37 cellular contexts compared by ENCODE assay signal in genomic region chr2:16025876-16026640, GRCh38.
"Had no signal": no experiment of that assay in that cellular context is flagged by ENCODE, and none has a peak within 500 bp of the region (broad histone marks: within the 10 kb centered on the region; RNA-seq: fewer than 3 reads in every experiment).

No MANE protein-coding gene starts in this region.

- H3K36me3 Mint-ChIP-seq: activated CD4-positive, alpha-beta memory T cell treated with anti-CD3 and anti-CD28 coated beads for 36 hours; activated naive CD4-positive, alpha-beta T cell treated with anti-CD3 and anti-CD28 coated beads, Interleukin-2, amount 10 ng/mL, durations not matched to agents 7 days and 5 days; activated naive CD4-positive, alpha-beta T cell treated with anti-CD3 and anti-CD28 coated beads, Interleukin-2, amount 50 U/mL, for 24 hours; activated naive CD8-positive, alpha-beta T cell; activated naive CD8-positive, alpha-beta T cell treated with anti-CD3 and anti-CD28 coated beads, Interleukin-2, amount 10 ng/mL, durations not matched to agents 7 days and 5 days; WTC11 had no signal

- DNase-seq: activated CD4-positive, alpha-beta memory T cell treated with anti-CD3 and anti-CD28 coated beads for 36 hours; activated CD4-positive, alpha-beta T cell treated with anti-CD3 and anti-CD28 coated beads for 1 hour; activated CD4-positive, alpha-beta T cell treated with anti-CD3 and anti-CD28 coated beads for 36 hours; activated CD4-positive, alpha-beta T cell treated with anti-CD3 and anti-CD28 coated beads, Interleukin-2, amount 10 ng/mL, durations not matched to agents 24 days and 14 days; activated CD4-positive, alpha-beta T cell treated with anti-CD3 and anti-CD28 coated beads, Interleukin-2, amount 50 U/mL, for 1 hour; activated CD4-positive, alpha-beta T cell treated with anti-CD3 and anti-CD28 coated beads, Interleukin-2, amount 50 U/mL, for 4 hours; activated CD4-positive, CD25-positive, alpha-beta regulatory T cell; activated CD8-positive, alpha-beta memory T cell treated with anti-CD3 and anti-CD28 coated beads, Interleukin-2, amount 50 U/mL, for 4 hours; activated CD8-positive, alpha-beta T cell treated with anti-CD3 and anti-CD28 coated beads for 36 hours; activated effector memory CD4-positive, alpha-beta T cell treated with anti-CD3 and anti-CD28 coated beads, Interleukin-2, amount 50 U/mL, for 16 hours; activated naive CD4-positive, alpha-beta T cell treated with anti-CD3 and anti-CD28 coated beads, Interleukin-2, amount 10 ng/mL, durations not matched to agents 7 days and 5 days; activated naive CD4-positive, alpha-beta T cell treated with Interleukin-2 at 50 U/mL for 16 hours; activated naive CD8-positive, alpha-beta T cell treated with anti-CD3 and anti-CD28 coated beads, Interleukin-2, amount 10 ng/mL, durations not matched to agents 7 days and 5 days; activated naive CD8-positive, alpha-beta T cell treated with anti-CD3 and anti-CD28 coated beads, Interleukin-2, amount 50 U/mL, for 24 hours; activated T-cell treated with anti-CD3 and anti-CD28 coated beads for 4 hours; activated T-cell treated with anti-CD3 and anti-CD28 coated beads, Interleukin-2, amount 50 U/mL, for 1 hour; activated T-cell treated with anti-CD3 and anti-CD28 coated beads, Interleukin-2, amount 50 U/mL, for 4 hours; activated T-cell treated with anti-CD3 and anti-CD28 coated beads, Interleukin-2, amount 50 U/mL, for 72 hours; aorta; body of pancreas; brain microvascular endothelial cell; central memory CD4-positive, alpha-beta T cell; T-helper 1 cell; T-helper 2 cell; T-helper 9 cell had no signal

- H3K27me3 Mint-ChIP-seq: activated CD4-positive, alpha-beta memory T cell treated with anti-CD3 and anti-CD28 coated beads for 36 hours; activated naive CD4-positive, alpha-beta T cell treated with anti-CD3 and anti-CD28 coated beads, Interleukin-2, amount 50 U/mL, for 24 hours had no signal

- H3K27ac ChIP-seq: body of pancreas, brain microvascular endothelial cell, breast epithelium, VCaP had no signal

- H3K4me3 ChIP-seq: body of pancreas, breast epithelium had no signal

- H3K27me3 ChIP-seq: body of pancreas, brain microvascular endothelial cell, breast epithelium had no signal

- H3K4me1 ChIP-seq: body of pancreas, breast epithelium had no signal

- H3K27ac Mint-ChIP-seq: activated CD4-positive, alpha-beta memory T cell treated with anti-CD3 and anti-CD28 coated beads for 36 hours; activated CD4-positive, alpha-beta T cell treated with anti-CD3 and anti-CD28 coated beads for 36 hours; activated CD4-positive, alpha-beta T cell treated with anti-CD3 and anti-CD28 coated beads, Interleukin-2, amount 10 ng/mL, durations not matched to agents 24 days and 14 days; activated CD8-positive, alpha-beta T cell treated with anti-CD3 and anti-CD28 coated beads for 36 hours; activated naive CD4-positive, alpha-beta T cell treated with anti-CD3 and anti-CD28 coated beads, Interleukin-2, amount 10 ng/mL, durations not matched to agents 7 days and 5 days; activated naive CD4-positive, alpha-beta T cell treated with anti-CD3 and anti-CD28 coated beads, Interleukin-2, amount 50 U/mL, for 24 hours; activated naive CD8-positive, alpha-beta T cell; activated naive CD8-positive, alpha-beta T cell treated with anti-CD3 and anti-CD28 coated beads, Interleukin-2, amount 10 ng/mL, durations not matched to agents 7 days and 5 days; activated naive CD8-positive, alpha-beta T cell treated with anti-CD3 and anti-CD28 coated beads, Interleukin-2, amount 50 U/mL, for 24 hours; activated T-cell treated with anti-CD3 and anti-CD28 coated beads, Interleukin-2, amount 50 U/mL, for 72 hours; activated T-helper 1 cell treated with anti-CD3 and anti-CD28 coated beads, Interleukin-12 subunit alpha, Interleukin-12 subunit beta, Interleukin-2, Interleukin-4 antibody, amounts not matched to agents 30 ng/mL and 10 ng/mL and 1 ng/mL, durations not matched to agents 14 hours and 24 hours and 36 hours; activated T-helper 17 cell treated with anti-CD3 and anti-CD28 coated beads, Interleukin-2, amount 50 U/mL, for 72 hours; T-helper 1 cell treated with Interleukin-12 subunit alpha and Interleukin-12 subunit beta and Interleukin-4 antibody, amounts not matched to agents 30 μg/mL and 1 μg/mL, for 36 hours; T-helper 2 cell treated with Interferon-gamma antibody and Interleukin-4, amounts not matched to agents 5 μg/mL and 100 μg/mL, for 36 hours; WTC11 had no signal

- H3K36me3 ChIP-seq: brain microvascular endothelial cell, breast epithelium had no signal

- H3K4me1 Mint-ChIP-seq: activated CD4-positive, alpha-beta T cell treated with anti-CD3 and anti-CD28 coated beads for 36 hours; activated CD4-positive, alpha-beta T cell treated with anti-CD3 and anti-CD28 coated beads, Interleukin-2, amount 10 ng/mL, durations not matched to agents 24 days and 14 days; activated naive CD4-positive, alpha-beta T cell treated with anti-CD3 and anti-CD28 coated beads, Interleukin-2, amount 10 ng/mL, durations not matched to agents 7 days and 5 days; activated naive CD4-positive, alpha-beta T cell treated with anti-CD3 and anti-CD28 coated beads, Interleukin-2, amount 50 U/mL, for 24 hours; activated naive CD8-positive, alpha-beta T cell treated with anti-CD3 and anti-CD28 coated beads, Interleukin-2, amount 10 ng/mL, durations not matched to agents 7 days and 5 days; activated T-helper 17 cell treated with anti-CD3 and anti-CD28 coated beads, Interleukin-2, amount 50 U/mL, for 72 hours had no signal

- ATAC-seq: activated CD4-positive, alpha-beta T cell treated with anti-CD3 and anti-CD28 coated beads for 36 hours; activated CD4-positive, CD25-positive, alpha-beta regulatory T cell treated with anti-CD3 and anti-CD28 coated beads, Interleukin-2, amount 50 U/mL, for 24 hours; activated CD8-positive, alpha-beta T cell treated with anti-CD3 and anti-CD28 coated beads for 36 hours; activated naive CD8-positive, alpha-beta T cell treated with anti-CD3 and anti-CD28 coated beads, Interleukin-2, amount 50 U/mL, for 24 hours; activated T-cell treated with anti-CD3 and anti-CD28 coated beads, Interleukin-2, amount 50 U/mL, for 4 hours; activated T-cell treated with anti-CD3 and anti-CD28 coated beads, Interleukin-2, amount 50 U/mL, for 72 hours; activated T-helper 17 cell treated with anti-CD3 and anti-CD28 coated beads, Interleukin-2, amount 50 U/mL, for 72 hours; body of pancreas had no signal

- H3K9me3 ChIP-seq: body of pancreas, breast epithelium had no signal

- FAIRE-seq: astrocyte, TTC549 had no signal

- H3K4me3 Mint-ChIP-seq: activated CD4-positive, alpha-beta memory T cell treated with anti-CD3 and anti-CD28 coated beads for 36 hours; activated CD4-positive, alpha-beta T cell treated with anti-CD3 and anti-CD28 coated beads for 36 hours; activated CD4-positive, alpha-beta T cell treated with anti-CD3 and anti-CD28 coated beads, Interleukin-2, amount 10 ng/mL, durations not matched to agents 24 days and 14 days; activated CD8-positive, alpha-beta T cell treated with anti-CD3 and anti-CD28 coated beads for 36 hours; activated naive CD4-positive, alpha-beta T cell treated with anti-CD3 and anti-CD28 coated beads, Interleukin-2, amount 10 ng/mL, durations not matched to agents 7 days and 5 days; activated naive CD4-positive, alpha-beta T cell treated with anti-CD3 and anti-CD28 coated beads, Interleukin-2, amount 50 U/mL, for 24 hours; activated naive CD8-positive, alpha-beta T cell; activated naive CD8-positive, alpha-beta T cell treated with anti-CD3 and anti-CD28 coated beads, Interleukin-2, amount 10 ng/mL, durations not matched to agents 7 days and 5 days; activated naive CD8-positive, alpha-beta T cell treated with anti-CD3 and anti-CD28 coated beads, Interleukin-2, amount 50 U/mL, for 24 hours; activated T-cell treated with anti-CD3 and anti-CD28 coated beads, Interleukin-2, amount 50 U/mL, for 4 hours; activated T-cell treated with anti-CD3 and anti-CD28 coated beads, Interleukin-2, amount 50 U/mL, for 72 hours; activated T-helper 1 cell treated with anti-CD3 and anti-CD28 coated beads, Interleukin-12 subunit alpha, Interleukin-12 subunit beta, Interleukin-2, Interleukin-4 antibody, amounts not matched to agents 30 ng/mL and 10 ng/mL and 1 ng/mL, durations not matched to agents 14 hours and 24 hours and 36 hours; activated T-helper 17 cell treated with anti-CD3 and anti-CD28 coated beads, Interleukin-2, amount 50 U/mL, for 72 hours; T-helper 1 cell treated with Interleukin-12 subunit alpha and Interleukin-12 subunit beta and Interleukin-4 antibody, amounts not matched to agents 30 μg/mL and 1 μg/mL, for 36 hours; T-helper 2 cell treated with Interferon-gamma antibody and Interleukin-4, amounts not matched to agents 5 μg/mL and 100 μg/mL, for 36 hours; WTC11 had no signal

- H3K9me3 Mint-ChIP-seq: activated CD4-positive, alpha-beta memory T cell treated with anti-CD3 and anti-CD28 coated beads for 36 hours; activated CD4-positive, alpha-beta T cell treated with anti-CD3 and anti-CD28 coated beads, Interleukin-2, amount 10 ng/mL, durations not matched to agents 24 days and 14 days; activated CD8-positive, alpha-beta T cell treated with anti-CD3 and anti-CD28 coated beads for 36 hours; activated naive CD4-positive, alpha-beta T cell treated with anti-CD3 and anti-CD28 coated beads, Interleukin-2, amount 10 ng/mL, durations not matched to agents 7 days and 5 days; activated naive CD4-positive, alpha-beta T cell treated with anti-CD3 and anti-CD28 coated beads, Interleukin-2, amount 50 U/mL, for 24 hours; activated naive CD8-positive, alpha-beta T cell treated with anti-CD3 and anti-CD28 coated beads, Interleukin-2, amount 10 ng/mL, durations not matched to agents 7 days and 5 days; activated naive CD8-positive, alpha-beta T cell treated with anti-CD3 and anti-CD28 coated beads, Interleukin-2, amount 50 U/mL, for 24 hours; activated T-cell treated with anti-CD3 and anti-CD28 coated beads, Interleukin-2, amount 50 U/mL, for 4 hours; activated T-cell treated with anti-CD3 and anti-CD28 coated beads, Interleukin-2, amount 50 U/mL, for 72 hours; activated T-helper 1 cell treated with anti-CD3 and anti-CD28 coated beads, Interleukin-12 subunit alpha, Interleukin-12 subunit beta, Interleukin-2, Interleukin-4 antibody, amounts not matched to agents 30 ng/mL and 10 ng/mL and 1 ng/mL, durations not matched to agents 14 hours and 24 hours and 36 hours; activated T-helper 17 cell treated with anti-CD3 and anti-CD28 coated beads, Interleukin-2, amount 50 U/mL, for 72 hours; T-helper 1 cell treated with Interleukin-12 subunit alpha and Interleukin-12 subunit beta and Interleukin-4 antibody, amounts not matched to agents 30 μg/mL and 1 μg/mL, for 36 hours; T-helper 2 cell treated with Interferon-gamma antibody and Interleukin-4, amounts not matched to agents 5 μg/mL and 100 μg/mL, for 36 hours; WTC11 had no signal
